Comparison of ENCODE assay signal across 7 cellular contexts in genomic region chr16:88651276-88651988, GRCh38. TPM values are rescaled to one million over a fixed set of nuclear protein-coding genes. Genes with fewer than 3 reads are reported as not detected.
DNase-seq lines count a peak whose midpoint lies in the region; ATAC-seq and TF ChIP-seq lines count a peak whose summit lies in the region.
"Had no signal": no experiment of that assay in that cellular context is flagged by ENCODE, and none has a peak within 500 bp of the region (broad histone marks: within the 10 kb centered on the region; RNA-seq: fewer than 3 reads in every experiment).

No MANE protein-coding gene starts in this region.

- ATAC-seq in DND-41 (ENCODE audit: insufficient read depth, low read depth) (peak; percentile 7; the same call in 1 of the 3 replicates), HG02759 (IDR thresholded peaks at IDR 0.05; ENCODE audit: unreplicated experiment) (peak; percentile 73)

- DNase-seq in DND-41 = no peak
- DNase-seq in T-helper 9 cell = peak; percentile 57
- no peak for DNase-seq in esophagus muscularis mucosa (ENCODE audit: extremely low spot score)
- DNase-seq in stimulated activated CD4-positive, alpha-beta T cell treated with anti-CD3 and anti-CD28 coated beads, Interleukin-12 subunit alpha, Interleukin-12 subunit beta, amount 100 ng/mL, for 48 hours (ENCODE audit: low read depth in 2 of 3, low spot score in 1 of 3) = peak; percentile 68 to 81 (median 72)
- DNase-seq in AG20443 (ENCODE audit: low spot score) = no peak

- H4K20me1 ChIP-seq in DND-41 (ENCODE audit: insufficient read depth, low read length) = peaks cover 57% of the 10 kb centered on the region

- peak overlapping the region; percentile 69 for H3K9ac ChIP-seq in DND-41 (ENCODE audit: low read depth, low read length)

- no peak for TF ChIP-seq CTCF in DND-41 (IDR thresholded peaks at IDR 0.05; ENCODE audit: borderline replicate concordance, extremely low read depth, low read length, poor library complexity, severe bottlenecking)
- TF ChIP-seq CTCF in esophagus muscularis mucosa (IDR thresholded peaks at IDR 0.05) = no peak

- H3K27me3 ChIP-seq in DND-41 (ENCODE audit: insufficient read depth, low read length, poor library complexity) = no peaks in the 10 kb centered on the region
- peaks cover 0 to 28% (median 0%) of the 10 kb centered on the region in 4 donors for H3K27me3 ChIP-seq in esophagus muscularis mucosa

- peaks cover 26% of the 10 kb centered on the region for H3K4me1 ChIP-seq in DND-41 (ENCODE audit: insufficient read depth, low read length)
- H3K4me1 ChIP-seq in esophagus muscularis mucosa = peaks cover 15 to 30% (median 26%) of the 10 kb centered on the region in 4 donors

- H3K4me3 ChIP-seq in DND-41 (ENCODE audit: low read depth in 1 of 2, low read length in 2 of 2) (peak overlapping the region; percentile 64 to 96; a peak in 3 of 4 replicates), esophagus muscularis mucosa (peak overlapping the region; percentile 57 to 72 (median 64))

- H2AFZ ChIP-seq in DND-41 (ENCODE audit: low read depth, low read length) = 0 out of 2 replicates have a peak overlapping the region, but pooled peaks have one; percentile 19

- H3K27ac ChIP-seq in DND-41 (ENCODE audit: low read length) = peak overlapping the region; percentile 48
- H3K27ac ChIP-seq in esophagus muscularis mucosa (replicated peaks in 1 of 4) = peak overlapping the region; percentile 55 to 73 (median 67)
- H3K27ac ChIP-seq: VCaP had no signal

- no peaks in the 10 kb centered on the region for H3K9me3 ChIP-seq in DND-41 (ENCODE audit: insufficient read depth, low read length, severe bottlenecking)
- no peaks in the 10 kb centered on the region for H3K9me3 ChIP-seq in esophagus muscularis mucosa

- TF ChIP-seq POLR2A in esophagus muscularis mucosa (IDR thresholded peaks at IDR 0.05; ENCODE audit: low read depth) = no peak

- WGBS in esophagus muscularis mucosa = 78% methylated on average over 12 of the region's 24 CpGs

- intact Hi-C loops in esophagus muscularis mucosa (cut with DNase I) = no loop called here

- H3K36me3 ChIP-seq in DND-41 (ENCODE audit: insufficient read depth, low read length) = peaks cover 56% of the 10 kb centered on the region
- H3K36me3 ChIP-seq in esophagus muscularis mucosa = peaks cover 0 to 44% (median 36%) of the 10 kb centered on the region in 4 donors

- TF ChIP-seq EP300 in esophagus muscularis mucosa (IDR thresholded peaks at IDR 0.05) = no peak

- H3K4me2 ChIP-seq in DND-41 (ENCODE audit: insufficient read depth, low read length) = peak overlapping the region; percentile 93

- peaks cover 20% of the 10 kb centered on the region for H3K79me2 ChIP-seq in DND-41 (ENCODE audit: insufficient read depth, low read length)

RNA-seq across cellular contexts. Expression of gene CYBA, which starts 0.6 kb away (rescaled TPM):
- 100 to 1,000 TPM in 2 of 4 donors, 10 to 100 TPM in 2; 46.5 to 156 (median 99.2) TPM for total RNA-seq in esophagus muscularis mucosa

RNA-seq across cellular contexts. Expression of gene MVD, which starts 11.5 kb away (rescaled TPM):
- 10 to 100 TPM; 27.0 to 32.4 (median 29.3) TPM for total RNA-seq in esophagus muscularis mucosa

RNA-seq across cellular contexts. Expression of gene IL17C, which starts 13.1 kb away (rescaled TPM):
- not detected for total RNA-seq in esophagus muscularis mucosa

RNA-seq across cellular contexts. Expression of gene SNAI3, which starts 34.9 kb away (rescaled TPM):
- total RNA-seq in esophagus muscularis mucosa = under 1 TPM; 0.26 to 0.83 (median 0.59) TPM

RNA-seq across cellular contexts. Expression of gene RNF166, which starts 54.8 kb away (rescaled TPM):
- 10 to 100 TPM; 23.3 to 33.5 (median 27.5) TPM for total RNA-seq in esophagus muscularis mucosa

Comparison
In these comparisons a context has a peak if more than half of its experiments do, and no peak if none do; other contexts are left out.
1. DNase-seq: peak in T-helper 9 cell (single experiment) and stimulated activated CD4-positive, alpha-beta T cell treated with anti-CD3 and anti-CD28 coated beads, Interleukin-12 subunit alpha, Interleukin-12 subunit beta, amount 100 ng/mL, for 48 hours (3 of 3); none in DND-41 (single experiment), esophagus muscularis mucosa (single experiment) and AG20443 (single experiment).